ENCODE assay signal across 19 cellular contexts in genomic region chr1:100053119-100053518, GRCh38.
"Had no signal": no experiment of that assay in that cellular context is flagged by ENCODE, and none has a peak within 500 bp of the region (broad histone marks: within the 10 kb centered on the region; RNA-seq: fewer than 3 reads in every experiment).

No MANE protein-coding gene starts in this region.

- DNase-seq: activated B cell treated with CpG ODN at 0.5 μM for 24 hours; activated CD4-positive, alpha-beta memory T cell treated with anti-CD3 and anti-CD28 coated beads for 36 hours; activated CD4-positive, alpha-beta T cell treated with anti-CD3 and anti-CD28 coated beads for 36 hours; activated CD8-positive, alpha-beta memory T cell treated with anti-CD3 and anti-CD28 coated beads, Interleukin-2, amount 10 ng/mL, durations not matched to agents 7 days and 5 days; activated naive CD4-positive, alpha-beta T cell; activated naive CD8-positive, alpha-beta T cell treated with anti-CD3 and anti-CD28 coated beads for 36 hours; activated T-cell treated with anti-CD3 and anti-CD28 coated beads for 4 hours; central memory CD4-positive, alpha-beta T cell; effector memory CD4-positive, alpha-beta T cell; foreskin melanocyte; left lung; midbrain; spleen; stimulated activated CD4-positive, alpha-beta T cell treated with anti-CD3 and anti-CD28 coated beads, Interleukin-4, amount 100 ng/mL, for 1 hour; stimulated activated naive CD4-positive, alpha-beta T cell; testis; trophoblast cell had no signal

- H3K9me3 Mint-ChIP-seq: activated B cell treated with CpG ODN at 0.5 μM for 24 hours; activated CD4-positive, alpha-beta memory T cell treated with anti-CD3 and anti-CD28 coated beads for 36 hours; activated naive CD8-positive, alpha-beta T cell treated with anti-CD3 and anti-CD28 coated beads for 36 hours; natural killer cell treated with Interleukin-12 subunit alpha and Interleukin-12 subunit beta and Interleukin-15 and Interleukin-18, amount 100 ng/mL, for 72 hours had no signal

- H3K27me3 Mint-ChIP-seq: activated B cell treated with CpG ODN at 0.5 μM for 24 hours; activated CD4-positive, alpha-beta memory T cell treated with anti-CD3 and anti-CD28 coated beads for 36 hours; activated CD4-positive, alpha-beta T cell treated with anti-CD3 and anti-CD28 coated beads for 36 hours; activated CD8-positive, alpha-beta memory T cell treated with anti-CD3 and anti-CD28 coated beads, Interleukin-2, amount 10 ng/mL, durations not matched to agents 7 days and 5 days; activated naive CD8-positive, alpha-beta T cell treated with anti-CD3 and anti-CD28 coated beads for 36 hours; natural killer cell treated with Interleukin-12 subunit alpha and Interleukin-12 subunit beta and Interleukin-15 and Interleukin-18, amount 100 ng/mL, for 72 hours had no signal

- H3K27ac Mint-ChIP-seq: activated B cell treated with CpG ODN at 0.5 μM for 24 hours; activated CD4-positive, alpha-beta memory T cell treated with anti-CD3 and anti-CD28 coated beads for 36 hours; activated CD8-positive, alpha-beta memory T cell treated with anti-CD3 and anti-CD28 coated beads, Interleukin-2, amount 10 ng/mL, durations not matched to agents 7 days and 5 days; activated naive CD8-positive, alpha-beta T cell treated with anti-CD3 and anti-CD28 coated beads for 36 hours; natural killer cell treated with Interleukin-12 subunit alpha and Interleukin-12 subunit beta and Interleukin-15 and Interleukin-18, amount 100 ng/mL, for 72 hours had no signal

- ATAC-seq: activated CD4-positive, alpha-beta T cell treated with anti-CD3 and anti-CD28 coated beads for 36 hours; activated CD8-positive, alpha-beta memory T cell treated with anti-CD3 and anti-CD28 coated beads, Interleukin-2, amount 10 ng/mL, durations not matched to agents 7 days and 5 days; esophagus mucosa; left lung; natural killer cell treated with Interleukin-12 subunit alpha and Interleukin-12 subunit beta and Interleukin-15 and Interleukin-18, amount 100 ng/mL, for 72 hours had no signal

- H3K4me3 Mint-ChIP-seq: activated B cell treated with CpG ODN at 0.5 μM for 24 hours; activated CD4-positive, alpha-beta memory T cell treated with anti-CD3 and anti-CD28 coated beads for 36 hours; activated CD4-positive, alpha-beta T cell treated with anti-CD3 and anti-CD28 coated beads for 36 hours; activated CD8-positive, alpha-beta memory T cell treated with anti-CD3 and anti-CD28 coated beads, Interleukin-2, amount 10 ng/mL, durations not matched to agents 7 days and 5 days; activated naive CD8-positive, alpha-beta T cell treated with anti-CD3 and anti-CD28 coated beads for 36 hours; natural killer cell treated with Interleukin-12 subunit alpha and Interleukin-12 subunit beta and Interleukin-15 and Interleukin-18, amount 100 ng/mL, for 72 hours had no signal
